Comparison of ENCODE assay signal across 13 cellular contexts in genomic region chr15:63250312-63250965, GRCh38. TPM values are rescaled to one million over a fixed set of nuclear protein-coding genes. Genes with fewer than 3 reads are reported as not detected.
DNase-seq lines count a peak whose midpoint lies in the region; ATAC-seq and TF ChIP-seq lines count a peak whose summit lies in the region.
"Had no signal": no experiment of that assay in that cellular context is flagged by ENCODE, and none has a peak within 500 bp of the region (broad histone marks: within the 10 kb centered on the region; RNA-seq: fewer than 3 reads in every experiment).

No MANE protein-coding gene starts in this region.

- H3K9me3 ChIP-seq in suprapubic skin = no peaks in the 10 kb centered on the region

- H3K27me3 ChIP-seq in suprapubic skin = no peaks in the 10 kb centered on the region

- TF ChIP-seq CTCF in suprapubic skin (IDR thresholded peaks at IDR 0.05) = no peak

- WGBS in suprapubic skin = 85% methylated on average over 4 of the region's 4 CpGs

- no peak for TF ChIP-seq POLR2A in suprapubic skin (IDR thresholded peaks at IDR 0.05)

- no peak overlapping the region for H3K27ac ChIP-seq in suprapubic skin

- TF ChIP-seq EP300 in suprapubic skin (IDR thresholded peaks at IDR 0.05) = no peak

- intact Hi-C loops in Right ventricle myocardium superior (cut with DNase I) = no loop called here

- peak; percentile 99 for DNase-seq in EH (ENCODE audit: low read depth)
- peak; percentile 34 for DNase-seq in MV-4-11 (lab: John Stamatoyannopoulos, UW)
- DNase-seq in epidermal melanocyte (ENCODE audit: insufficient read length, low spot score) = peak; percentile 27
- peak; percentile 94 for DNase-seq in non-pigmented ciliary epithelial cell (ENCODE audit: low read depth)
- no peak for DNase-seq in NCI-H1105 (lab: John Stamatoyannopoulos, UW)
- DNase-seq in suprapubic skin (ENCODE audit: low spot score in 2 of 2) = no peak
- no peak for DNase-seq in stimulated activated CD4-positive, alpha-beta T cell treated with anti-CD3 and anti-CD28 coated beads, Interleukin-2, amount 100 ng/mL, for 48 hours
- DNase-seq in Right ventricle myocardium superior = no peak
- DNase-seq: effector CD8-positive, alpha-beta T cell; GDM1; left cardiac atrium; NCI-H187 treated with DMSO at 0.1 percent for 48 hours; OCI-M1 had no signal

- H3K36me3 ChIP-seq in suprapubic skin = peaks cover 20% of the 10 kb centered on the region

- H3K4me3 ChIP-seq in suprapubic skin = no peak overlapping the region

- peaks cover 19% of the 10 kb centered on the region for H3K4me1 ChIP-seq in suprapubic skin

- no peak for ATAC-seq in Right ventricle myocardium superior (ENCODE audit: poor library complexity)

RNA-seq across cellular contexts. Expression of gene APH1B, which starts 27.0 kb away (rescaled TPM):
- total RNA-seq in suprapubic skin (10 to 100 TPM in 1 of 4 donors, 1 to 10 TPM in 3; 4.5 to 12.1 (median 7.1) TPM), Right ventricle myocardium superior (7.1 TPM)

Comparison
In these comparisons a context has a peak if more than half of its experiments do, and no peak if none do; other contexts are left out.
1. DNase-seq: peak in EH (single experiment), MV-4-11 (single experiment), epidermal melanocyte (single experiment) and non-pigmented ciliary epithelial cell (single experiment); none in NCI-H1105 (single experiment), suprapubic skin (0 of 2), stimulated activated CD4-positive, alpha-beta T cell treated with anti-CD3 and anti-CD28 coated beads, Interleukin-2, amount 100 ng/mL, for 48 hours (0 of 2) and Right ventricle myocardium superior (single experiment).